Comparison of ENCODE assay signal across 8 cellular contexts in genomic region chr1:226064816-226065248, GRCh38. TPM values are rescaled to one million over a fixed set of nuclear protein-coding genes. Genes with fewer than 3 reads are reported as not detected.
DNase-seq lines count a peak whose midpoint lies in the region; ATAC-seq lines count a peak whose summit lies in the region.

No MANE protein-coding gene starts in this region.

- H3K9me3 Mint-ChIP-seq in stimulated activated effector memory CD8-positive, alpha-beta T cell treated with anti-CD3 and anti-CD28 coated beads, Interleukin-12 subunit alpha, Interleukin-12 subunit beta, amount 100 ng/mL, for 72 hours, result no peaks in the 10 kb centered on the region

- H3K36me3 Mint-ChIP-seq in stimulated activated effector memory CD8-positive, alpha-beta T cell treated with anti-CD3 and anti-CD28 coated beads, Interleukin-12 subunit alpha, Interleukin-12 subunit beta, amount 100 ng/mL, for 72 hours, result peaks cover 74% of the 10 kb centered on the region

- H3K4me3 Mint-ChIP-seq in stimulated activated effector memory CD8-positive, alpha-beta T cell treated with anti-CD3 and anti-CD28 coated beads, Interleukin-12 subunit alpha, Interleukin-12 subunit beta, amount 100 ng/mL, for 72 hours, result peak overlapping the region; percentile 99

- DNase-seq in NCI-H345 (lab: John Stamatoyannopoulos, UW) (peak; percentile 24), NCI-H345 treated with DMSO at 0.1 percent for 48 hours (lab: John Stamatoyannopoulos, UW; ENCODE audit: unreplicated experiment) (no peak), KBM-7 (peak; percentile 72), SK-MEL-5 (ENCODE audit: low read depth, low spot score) (peak; percentile 69), T47D (ENCODE audit: low read depth in 1 of 2, low spot score in 1 of 2) (peak; percentile 47 to 81), kidney glomerular epithelial cell (lab: John Stamatoyannopoulos, UW) (peak; percentile 66), posterior vena cava (ENCODE audit: low spot score) (no peak)
- no peak for DNase-seq in stimulated activated effector memory CD8-positive, alpha-beta T cell treated with anti-CD3 and anti-CD28 coated beads, Interleukin-12 subunit alpha, Interleukin-12 subunit beta, amount 100 ng/mL, for 72 hours (ENCODE audit: low spot score in 2 of 2)

- H3K4me1 Mint-ChIP-seq in stimulated activated effector memory CD8-positive, alpha-beta T cell treated with anti-CD3 and anti-CD28 coated beads, Interleukin-12 subunit alpha, Interleukin-12 subunit beta, amount 100 ng/mL, for 72 hours, result peaks cover 53% of the 10 kb centered on the region

- ATAC-seq in stimulated activated effector memory CD8-positive, alpha-beta T cell treated with anti-CD3 and anti-CD28 coated beads, Interleukin-12 subunit alpha, Interleukin-12 subunit beta, amount 100 ng/mL, for 72 hours, result no peak

- H3K27ac Mint-ChIP-seq in stimulated activated effector memory CD8-positive, alpha-beta T cell treated with anti-CD3 and anti-CD28 coated beads, Interleukin-12 subunit alpha, Interleukin-12 subunit beta, amount 100 ng/mL, for 72 hours, result peak overlapping the region; percentile 98

- in situ Hi-C loops in KBM-7 (cut with MboI; ENCODE audit: low pct_unique_long_range_greater_than_20kb, low sequenced_read_pairs), result no loop called here
- in situ Hi-C loops in SK-MEL-5 (cut with HindIII; ENCODE audit: low pct_unique_long_range_greater_than_20kb, low sequenced_read_pairs), result no loop called here
- in situ Hi-C loops in T47D (cut with HindIII; ENCODE audit: low pct_unique_long_range_greater_than_20kb, low sequenced_read_pairs), result no loop called here

- intact Hi-C loops in posterior vena cava (cut with DNase I), result loop anchor here in 1 of 2 donors (5.0 kb wide), 1 partner anchor 68 kb away; the partner anchor contains the start of gene SDE2

RNA-seq across cellular contexts. Expression of gene H3-3A, which starts 2.3 kb away (rescaled TPM):
- total RNA-seq in SK-MEL-5 (2014; rRNA removed; shearing (Covaris generic)), result 217 and 228 TPM in 2 replicates
- polyA plus RNA-seq in SK-MEL-5 (2015; cell fraction: cytosol; rRNA removed), result 473 and 575 TPM in 2 replicates
- 104 and 120 TPM in 2 replicates for polyA plus RNA-seq in SK-MEL-5 (2015; cell fraction: nucleus; rRNA removed)
- total RNA-seq in posterior vena cava, result 100 to 1,000 TPM; 303 to 370 TPM

Comparison
In these comparisons a context has a peak if more than half of its experiments do, and no peak if none do; other contexts are left out.
1. DNase-seq: peak in NCI-H345 (single experiment), KBM-7 (single experiment), SK-MEL-5 (single experiment), T47D (2 of 2) and kidney glomerular epithelial cell (single experiment); none in NCI-H345 treated with DMSO at 0.1 percent for 48 hours (single experiment), stimulated activated effector memory CD8-positive, alpha-beta T cell treated with anti-CD3 and anti-CD28 coated beads, Interleukin-12 subunit alpha, Interleukin-12 subunit beta, amount 100 ng/mL, for 72 hours (0 of 2) and posterior vena cava (single experiment).